18 cellular contexts compared by ENCODE assay signal in genomic region chr12:118033331-118033730, GRCh38. TPM values are rescaled to one million over a fixed set of nuclear protein-coding genes. Genes with fewer than 3 reads are reported as not detected.
A peak's percentile ranks its signal among the peaks of the same experiment; 100 is the strongest.
DNase-seq lines count a peak whose midpoint lies in the region; ATAC-seq, FAIRE-seq and TF ChIP-seq lines count a peak whose summit lies in the region.
"Had no signal": no experiment of that assay in that cellular context is flagged by ENCODE, and none has a peak within 500 bp of the region (broad histone marks: within the 10 kb centered on the region; RNA-seq: fewer than 3 reads in every experiment).

No MANE protein-coding gene starts in this region.

- H3K79me2 ChIP-seq in K562 (ENCODE audit: control insufficient read depth, insufficient read depth, low read length) (no peaks in the 10 kb centered on the region), trophoblast cell (ENCODE audit: control insufficient read depth, insufficient read depth, low read length, poor library complexity) (no peaks in the 10 kb centered on the region)

- H3K27ac ChIP-seq in HEK293 (ENCODE audit: extremely low read depth, low read depth, low read length), result peak overlapping the region; percentile 17; the same call in 1 of the 2 replicates
- H3K27ac ChIP-seq in K562 (ENCODE audit: extremely low read depth, low read depth, low read length), result no peak overlapping the region
- peak overlapping the region; percentile 68 for H3K27ac ChIP-seq in trophoblast cell (ENCODE audit: low read depth, low read length)
- H3K27ac ChIP-seq: A549, RWPE1, VCaP had no signal

- no peak overlapping the region for H2AK5ac ChIP-seq in trophoblast cell (ENCODE audit: low read length)

- no peak for FAIRE-seq in K562 (lab: Jason Lieb, UNC)
- FAIRE-seq: A549 had no signal

- no peak overlapping the region for H2BK12ac ChIP-seq in trophoblast cell (ENCODE audit: low read length)

- H3K9me3 ChIP-seq in HEK293 (ENCODE audit: control insufficient read depth, insufficient read depth, low read depth, low read length) (no peaks in the 10 kb centered on the region), K562 (replicated peaks; ENCODE audit: control insufficient read depth, insufficient read depth, low read depth, low read length) (no peaks in the 10 kb centered on the region), trophoblast cell (ENCODE audit: insufficient read depth, low read depth, low read length) (no peaks in the 10 kb centered on the region)
- H3K9me3 ChIP-seq: A549 had no signal

- H3K4me2 ChIP-seq in K562 (ENCODE audit: insufficient read depth, low read length), result no peak overlapping the region
- H3K4me2 ChIP-seq in trophoblast cell (ENCODE audit: low read length), result peak overlapping the region; percentile 13
- H3K4me2 ChIP-seq: A549 had no signal

- TF ChIP-seq CTCF in HEK293 (tag by site-specific recombination; IDR thresholded peaks at IDR 0.05) (no peak), K562 (IDR thresholded peaks at IDR 0.05 in 2 of 3, conservative IDR thresholded peaks at IDR 0.05 in 1 of 3; ENCODE audit: insufficient read depth in 2 of 3, low read depth in 1 of 3, low read length in 3 of 3) (no peak)

- H3K14ac ChIP-seq in trophoblast cell (ENCODE audit: low read length), result no peak overlapping the region

- H4K20me1 ChIP-seq in K562 (replicated peaks; ENCODE audit: control insufficient read depth, insufficient read depth, low read length), result no peaks in the 10 kb centered on the region; the same call in 1 of the 2 replicates

- no peak for TF ChIP-seq RAD21 in K562 (CRISPR knock-in tag; conservative IDR thresholded peaks at IDR 0.05 in 1 of 2, IDR thresholded peaks at IDR 0.05 in 1 of 2)

- no peak overlapping the region for H2BK120ac ChIP-seq in trophoblast cell (ENCODE audit: insufficient read depth, low read length, poor library complexity)

- in situ Hi-C loops in K562 (cut with MboI), result no loop called here

- H3K18ac ChIP-seq in trophoblast cell (ENCODE audit: low read length), result no peak overlapping the region

- H3K9ac ChIP-seq in K562 (ENCODE audit: insufficient read depth in 1 of 2, low read depth in 2 of 2, low read length in 2 of 2), result no peak overlapping the region
- H3K9ac ChIP-seq in trophoblast cell (ENCODE audit: low read length), result no peak overlapping the region

- H3K9me3 Mint-ChIP-seq in activated CD4-positive, alpha-beta T cell treated with anti-CD3 and anti-CD28 coated beads, Interleukin-2, amount 10 ng/mL, durations not matched to agents 7 days and 5 days, result no peaks in the 10 kb centered on the region
- H3K9me3 Mint-ChIP-seq: IgD-negative memory B cell had no signal

- POLR2A ChIA-PET in activated CD4-positive, alpha-beta T cell treated with anti-CD3 and anti-CD28 coated beads, Interleukin-2, amount 10 ng/mL, durations not matched to agents 7 days and 5 days (lab: Charles Lee), result no interaction called here
- POLR2A ChIA-PET in HEK293 (lab: Yijun Ruan, JAX), result no interaction called here
- POLR2A ChIA-PET in K562 (lab: Yijun Ruan, JAX), result interaction anchor here (0.6 kb wide), 1 partner anchor 71 kb away, joined by 3 read pairs; no protein-coding TSS in a partner anchor

- no peak for ATAC-seq in K562
- ATAC-seq: A549 had no signal

- H3K36me3 Mint-ChIP-seq in activated CD4-positive, alpha-beta T cell treated with anti-CD3 and anti-CD28 coated beads, Interleukin-2, amount 10 ng/mL, durations not matched to agents 7 days and 5 days (ENCODE audit: low read depth), result peaks cover 63% of the 10 kb centered on the region

- no peak overlapping the region for H3K4ac ChIP-seq in trophoblast cell (ENCODE audit: low read depth, low read length)

- no peak overlapping the region for H3K4me3 ChIP-seq in HEK293 (ENCODE audit: low read depth, low read length)
- H3K4me3 ChIP-seq in K562, result no peak overlapping the region
- no peak overlapping the region for H3K4me3 ChIP-seq in trophoblast cell (ENCODE audit: low read depth, low read length)
- H3K4me3 ChIP-seq: A549 had no signal

- H2AFZ ChIP-seq in K562 (ENCODE audit: low read depth, low read length) (no peak overlapping the region), trophoblast cell (ENCODE audit: insufficient read depth, low read length, poor library complexity) (no peak overlapping the region)

- intact Hi-C loops in K562 (cut with micrococcal nuclease), result no loop called here

- peaks cover 26% of the 10 kb centered on the region for H3K4me1 Mint-ChIP-seq in activated CD4-positive, alpha-beta T cell treated with anti-CD3 and anti-CD28 coated beads, Interleukin-2, amount 10 ng/mL, durations not matched to agents 7 days and 5 days

- no peak overlapping the region for H4K91ac ChIP-seq in trophoblast cell (ENCODE audit: low read depth, low read length)

- no peak overlapping the region for H4K12ac ChIP-seq in trophoblast cell (ENCODE audit: low read depth, low read length)

- no peak for TF ChIP-seq POLR2A in K562 (conservative IDR thresholded peaks at IDR 0.05)

- H2BK5ac ChIP-seq in trophoblast cell (ENCODE audit: low read depth, low read length, poor library complexity), result no peak overlapping the region

- no peak for TF ChIP-seq EP300 in K562 (IDR thresholded peaks at IDR 0.05; ENCODE audit: low read length)

- no peak for DNase-seq in activated CD4-positive, alpha-beta T cell treated with anti-CD3 and anti-CD28 coated beads, Interleukin-2, amount 10 ng/mL, durations not matched to agents 7 days and 5 days
- no peak for DNase-seq in activated CD4-positive, alpha-beta T cell treated with anti-CD3 and anti-CD28 coated beads for 4 hours
- DNase-seq in K562 (ENCODE audit: extremely low read depth in 1 of 4, low spot score in 3 of 4), result no peak
- no peak for DNase-seq in trophoblast cell
- DNase-seq in activated gamma-delta T cell (lab: John Stamatoyannopoulos, UW), result no peak
- DNase-seq in D341Med (ENCODE audit: low spot score), result no peak
- no peak for DNase-seq in NCI-H2081 (lab: John Stamatoyannopoulos, UW)
- DNase-seq: GDM1; H7; midbrain; NCI-H1048; NCI-H82; stimulated activated CD4-positive, alpha-beta T cell treated with anti-CD3 and anti-CD28 coated beads, Interleukin-2, amount 100 ng/mL, for 48 hours had no signal

- 95% methylated on average over 4 of the region's 5 CpGs for WGBS in K562 (ENCODE audit: insufficient coverage, low coverage, missing lambda C conversion rate)
- no CpG with 5 or more reads among the region's 5 CpGs for WGBS in trophoblast cell (ENCODE audit: extremely low coverage, insufficient coverage, insufficient read length)

- H3K36me3 ChIP-seq in HEK293 (ENCODE audit: control insufficient read depth in 2 of 2, insufficient read depth in 1 of 2, low read length in 2 of 2) (peaks cover 65 to 95% of the 10 kb centered on the region in 2 experiments), K562 (ENCODE audit: control insufficient read depth, insufficient read depth, low read length) (peaks cover 96% of the 10 kb centered on the region), trophoblast cell (ENCODE audit: control insufficient read depth in 1 of 2, insufficient read depth in 2 of 2, low read length in 2 of 2) (peaks cover 38 to 52% of the 10 kb centered on the region in 2 experiments)

- H4K8ac ChIP-seq in trophoblast cell (ENCODE audit: low read depth, low read length), result no peak overlapping the region

- H3K4me3 Mint-ChIP-seq in activated CD4-positive, alpha-beta T cell treated with anti-CD3 and anti-CD28 coated beads, Interleukin-2, amount 10 ng/mL, durations not matched to agents 7 days and 5 days, result no peak overlapping the region
- H3K4me3 Mint-ChIP-seq: IgD-negative memory B cell had no signal

- no peaks in the 10 kb centered on the region for H3K9me1 ChIP-seq in K562 (ENCODE audit: control insufficient read depth, insufficient read depth, low read length)

- H3K4me1 ChIP-seq in HEK293 (ENCODE audit: control insufficient read depth, insufficient read depth, low read length) (no peaks in the 10 kb centered on the region), K562 (replicated peaks in 1 of 2; ENCODE audit: control insufficient read depth in 2 of 2, insufficient read depth in 2 of 2, low read length in 2 of 2) (no peaks in the 10 kb centered on the region; a peak in 1 of 5 replicates), trophoblast cell (ENCODE audit: control insufficient read depth in 1 of 2, insufficient read depth in 2 of 2, low read length in 2 of 2) (peaks cover 6 to 10% of the 10 kb centered on the region in 2 experiments)

- BruUV-seq in K562 (replicated peaks; lab: Mats Ljungman, UMichigan), result no TSS peak

- peak overlapping the region; percentile 46 for H3K27ac Mint-ChIP-seq in activated CD4-positive, alpha-beta T cell treated with anti-CD3 and anti-CD28 coated beads, Interleukin-2, amount 10 ng/mL, durations not matched to agents 7 days and 5 days

- H3K79me1 ChIP-seq in trophoblast cell (ENCODE audit: low read length), result peaks cover 4% of the 10 kb centered on the region

- no peaks in the 10 kb centered on the region for H3K27me3 Mint-ChIP-seq in activated CD4-positive, alpha-beta T cell treated with anti-CD3 and anti-CD28 coated beads, Interleukin-2, amount 10 ng/mL, durations not matched to agents 7 days and 5 days
- H3K27me3 Mint-ChIP-seq: IgD-negative memory B cell had no signal

- H3K27me3 ChIP-seq in K562 (ENCODE audit: control insufficient read depth in 2 of 2, insufficient read depth in 2 of 2, low read length in 2 of 2), result no peaks in the 10 kb centered on the region
- H3K27me3 ChIP-seq in trophoblast cell (ENCODE audit: insufficient read depth, low read length), result no peaks in the 10 kb centered on the region

- H3K23ac ChIP-seq in trophoblast cell (ENCODE audit: low read length), result no peak overlapping the region

- CTCF ChIA-PET in activated CD4-positive, alpha-beta T cell treated with anti-CD3 and anti-CD28 coated beads, Interleukin-2, amount 10 ng/mL, durations not matched to agents 7 days and 5 days (lab: Charles Lee), result interaction anchor here (0.9 to 1.1 kb wide), 2 partner anchors 11 kb away, joined by 3 to 5 read pairs; no protein-coding TSS in a partner anchor
- CTCF ChIA-PET in HEK293 (lab: Yijun Ruan, JAX) (interaction anchor here (0.6 to 4.2 kb wide), 5 partner anchors 14 to 186 kb away, joined by 3 to 55 read pairs (median 3); no protein-coding TSS in a partner anchor), K562 (lab: Yijun Ruan, JAX; ENCODE audit: low intra/inter-chr PET ratio) (interaction anchor here (3.4 kb wide), 1 partner anchor 158 kb away, joined by 23 read pairs; no protein-coding TSS in a partner anchor)

RNA-seq across cellular contexts. Expression of gene RFC5, which starts 16.8 kb away (rescaled TPM):
- 10 to 100 TPM; 41.9 to 45.1 TPM for total RNA-seq in activated CD4-positive, alpha-beta T cell treated with anti-CD3 and anti-CD28 coated beads, Interleukin-2, amount 10 ng/mL, durations not matched to agents 7 days and 5 days
- total RNA-seq in K562 (2011; cell fraction: chromatin; rRNA removed; ENCODE audit: low replicate concordance), result 115 and 120 TPM in 2 replicates
- 65.7 and 71.2 TPM in 2 replicates for total RNA-seq in K562 (2011; cell fraction: nucleolus; rRNA removed)
- total RNA-seq in K562 (2011; cell fraction: nucleoplasm; rRNA removed), result 72.1 and 77.7 TPM in 2 replicates
- total RNA-seq in K562 (2014; rRNA removed), result 85.3 and 91.1 TPM in 2 replicates
- 92.6 and 92.7 TPM in 2 replicates for total RNA-seq in K562 (2014; rRNA removed; fragmentation: Illumina TruSeq; extraction: Trizol)
- 86.3 and 90.2 TPM in 2 replicates for total RNA-seq in K562 (2015; rRNA removed; fragmentation: Illumina TruSeq; extraction: Trizol)
- 61.8 and 67.5 TPM in 2 replicates for total RNA-seq in K562 (2021)
- polyA plus RNA-seq in K562 (2011; rRNA removed), result 80.3 and 110 TPM in 2 replicates
- 75.8 and 83.5 TPM in 2 replicates for polyA plus RNA-seq in K562 (2011; cell fraction: cytosol; rRNA removed)
- polyA plus RNA-seq in K562 (2011; cell fraction: nucleus; rRNA removed), result 82.7 and 100 TPM in 2 replicates
- polyA plus RNA-seq in K562 (2012), result 54.6 and 62.9 TPM in 2 replicates
- 105 and 107 TPM in 2 replicates for polyA plus RNA-seq in K562 (2014; fragmentation: Illumina TruSeq; extraction: Trizol)
- polyA plus RNA-seq in K562 (2014; fragmentation: Nextera tagmentation; extraction: Ambion mirVana), result 100 to 1,000 TPM; 180 to 189 TPM
- polyA plus RNA-seq in K562 (2014; rRNA removed), result 92.9 and 105 TPM in 2 replicates
- 99.3 and 125 TPM in 2 replicates for polyA minus RNA-seq in K562 (2011; rRNA and poly(A)+ RNA removed)
- polyA minus RNA-seq in K562 (2011; cell fraction: cytosol; rRNA and poly(A)+ RNA removed), result 42.2 and 55.9 TPM in 2 replicates
- 29.5 and 37.5 TPM in 2 replicates for polyA minus RNA-seq in K562 (2011; cell fraction: nucleus; rRNA and poly(A)+ RNA removed)
- polyA plus RNA-seq in trophoblast cell (2013), result 20.0 and 22.8 TPM in 2 replicates

RNA-seq across cellular contexts. Expression of gene WSB2, which starts 27.6 kb away (rescaled TPM):
- 10 to 100 TPM; 44.3 to 46.4 TPM for total RNA-seq in activated CD4-positive, alpha-beta T cell treated with anti-CD3 and anti-CD28 coated beads, Interleukin-2, amount 10 ng/mL, durations not matched to agents 7 days and 5 days
- total RNA-seq in K562 (2011; cell fraction: chromatin; rRNA removed; ENCODE audit: low replicate concordance), result 33.8 and 42.8 TPM in 2 replicates
- 35.4 and 37.2 TPM in 2 replicates for total RNA-seq in K562 (2011; cell fraction: nucleolus; rRNA removed)
- total RNA-seq in K562 (2011; cell fraction: nucleoplasm; rRNA removed), result 39.2 and 65.9 TPM in 2 replicates
- total RNA-seq in K562 (2014; rRNA removed) (59.8 and 98.7 TPM in 2 replicates), K562 (2014; rRNA removed; fragmentation: Illumina TruSeq; extraction: Trizol) (45.0 and 48.3 TPM in 2 replicates), K562 (2015; rRNA removed; fragmentation: Illumina TruSeq; extraction: Trizol) (51.8 and 52.8 TPM in 2 replicates), K562 (2021) (62.8 and 66.9 TPM in 2 replicates)
- polyA plus RNA-seq in K562 (2011; rRNA removed) (52.6 and 72.3 TPM in 2 replicates), K562 (2014; fragmentation: Illumina TruSeq; extraction: Trizol) (74.5 and 77.6 TPM in 2 replicates), K562 (2014; fragmentation: Nextera tagmentation; extraction: Ambion mirVana) (10 to 100 TPM; 31.4 to 32.4 TPM), K562 (2014; rRNA removed) (36.3 and 37.7 TPM in 2 replicates)
- polyA plus RNA-seq in K562 (2011; cell fraction: cytosol; rRNA removed), result 82.4 and 93.3 TPM in 2 replicates
- polyA plus RNA-seq in K562 (2011; cell fraction: nucleus; rRNA removed), result 35.6 and 37.5 TPM in 2 replicates
- 46.9 and 92.1 TPM in 2 replicates for polyA plus RNA-seq in K562 (2012)
- polyA minus RNA-seq in K562 (2011; rRNA and poly(A)+ RNA removed), result 156 and 175 TPM in 2 replicates
- 87.4 and 95.6 TPM in 2 replicates for polyA minus RNA-seq in K562 (2011; cell fraction: cytosol; rRNA and poly(A)+ RNA removed)
- polyA minus RNA-seq in K562 (2011; cell fraction: nucleus; rRNA and poly(A)+ RNA removed), result 18.2 and 32.1 TPM in 2 replicates
- 52.8 and 53.8 TPM in 2 replicates for polyA plus RNA-seq in trophoblast cell (2013)
